ENCODE assay signal across 9 cellular contexts in genomic region chr6:42970859-42971612, GRCh38. TPM values are rescaled to one million over a fixed set of nuclear protein-coding genes. Genes with fewer than 3 reads are reported as not detected.
DNase-seq lines count a peak whose midpoint lies in the region; ATAC-seq and TF ChIP-seq lines count a peak whose summit lies in the region.
"Had no signal": no experiment of that assay in that cellular context is flagged by ENCODE, and none has a peak within 500 bp of the region (broad histone marks: within the 10 kb centered on the region; RNA-seq: fewer than 3 reads in every experiment).

No MANE protein-coding gene starts in this region.

- CTCF ChIA-PET in WTC11 (lab: Charles Lee) = interaction anchor here (1.3 to 1.6 kb wide), 2 partner anchors 40 to 59 kb away, joined by 3 to 5 read pairs; no protein-coding TSS in a partner anchor

- H3K4me3 Mint-ChIP-seq in HFFc6 (no peak overlapping the region), WTC11 (no peak overlapping the region), natural killer cell (no peak overlapping the region)

- TF ChIP-seq CTCF in HFFc6 (IDR thresholded peaks at IDR 0.05) (no peak), WTC11 (IDR thresholded peaks at IDR 0.05) (no peak), natural killer cell (IDR thresholded peaks at IDR 0.05) (no peak)

- intact Hi-C loops in natural killer cell (cut with micrococcal nuclease) = no loop called here

- H3K27ac Mint-ChIP-seq in HFFc6 = peak overlapping the region; percentile 81
- H3K27ac Mint-ChIP-seq in WTC11 = no peak overlapping the region; the same call in 1 of the 2 replicates
- no peak overlapping the region for H3K27ac Mint-ChIP-seq in natural killer cell

- DNase-seq in CD1c-positive myeloid dendritic cell (ENCODE audit: extremely low spot score) = peak; percentile 21
- peak; percentile 16 for DNase-seq in HFFc6
- DNase-seq in WTC11 (ENCODE audit: low spot score) = no peak
- DNase-seq in hepatic stellate cell (ENCODE audit: low spot score) = peak; percentile 37
- DNase-seq in HPDE6-E6E7 (ENCODE audit: extremely low spot score) = no peak
- no peak for DNase-seq in activated CD8-positive, alpha-beta memory T cell treated with anti-CD3 and anti-CD28 coated beads for 24 hours
- DNase-seq in natural killer cell = no peak
- DNase-seq: NCI-H2171 had no signal

- H3K4me1 Mint-ChIP-seq in HFFc6 (ENCODE audit: low read depth) = peaks cover 20% of the 10 kb centered on the region
- no peaks in the 10 kb centered on the region for H3K4me1 Mint-ChIP-seq in WTC11
- peaks cover 0 to 4% of the 10 kb centered on the region in 2 donors for H3K4me1 Mint-ChIP-seq in natural killer cell

- ATAC-seq in WTC11 (peak; percentile 15; the same call in 1 of the 2 replicates), GM21717 (IDR thresholded peaks at IDR 0.05; ENCODE audit: unreplicated experiment) (no peak), natural killer cell (no peak)

- no peaks in the 10 kb centered on the region; the same call in 1 of the 2 replicates for H3K27me3 Mint-ChIP-seq in HFFc6 (ENCODE audit: insufficient read depth)
- H3K27me3 Mint-ChIP-seq in WTC11 (ENCODE audit: low read depth) = no peaks in the 10 kb centered on the region
- no peaks in the 10 kb centered on the region for H3K27me3 Mint-ChIP-seq in natural killer cell (ENCODE audit: low read depth in 2 of 2)

- no peaks in the 10 kb centered on the region for H3K9me3 Mint-ChIP-seq in HFFc6
- no peaks in the 10 kb centered on the region for H3K9me3 Mint-ChIP-seq in WTC11
- H3K9me3 Mint-ChIP-seq in natural killer cell = no peaks in the 10 kb centered on the region

- POLR2A ChIA-PET in WTC11 (lab: Charles Lee) = interaction anchor here (1.5 to 2.7 kb wide), 2 partner anchors 13 to 42 kb away, joined by 4 to 9 read pairs; partner anchors contain the start of genes CNPY3 and PPP2R5D

- no peaks in the 10 kb centered on the region for H3K36me3 Mint-ChIP-seq in HFFc6 (ENCODE audit: low read depth)
- no peaks in the 10 kb centered on the region for H3K36me3 Mint-ChIP-seq in WTC11
- H3K36me3 Mint-ChIP-seq in natural killer cell = no peaks in the 10 kb centered on the region

TF ChIP-seq in WTC11, 78 proteins besides CTCF, POLR2A, EP300 and RAD21:
- no peak for TF ChIP-seq FOXP4 (CRISPR knock-in tag; IDR thresholded peaks at IDR 0.05)
- no peak for TF ChIP-seq ZNF416 (CRISPR knock-in tag; IDR thresholded peaks at IDR 0.05)
- TF ChIP-seq ATF1 (CRISPR knock-in tag; IDR thresholded peaks at IDR 0.05) = no peak
- TF ChIP-seq HMGA2 (CRISPR knock-in tag; IDR thresholded peaks at IDR 0.05) = no peak
- no peak for TF ChIP-seq ZMAT4 (CRISPR knock-in tag; IDR thresholded peaks at IDR 0.05)
- no peak for TF ChIP-seq TEAD1 (CRISPR knock-in tag; IDR thresholded peaks at IDR 0.05)
- TF ChIP-seq SOX15 (CRISPR knock-in tag; IDR thresholded peaks at IDR 0.05) = no peak
- TF ChIP-seq ZNF219 (CRISPR knock-in tag; IDR thresholded peaks at IDR 0.05; ENCODE audit: borderline replicate concordance) = no peak
- TF ChIP-seq CBFB (CRISPR knock-in tag; IDR thresholded peaks at IDR 0.05; ENCODE audit: low read depth) = no peak
- no peak for TF ChIP-seq ELF4 (CRISPR knock-in tag; IDR thresholded peaks at IDR 0.05; ENCODE audit: low read depth)
- TF ChIP-seq E2F1 (CRISPR knock-in tag; IDR thresholded peaks at IDR 0.05) = no peak
- no peak for TF ChIP-seq EMX1 (CRISPR knock-in tag; IDR thresholded peaks at IDR 0.05)
- no peak for TF ChIP-seq JAZF1 (CRISPR knock-in tag; IDR thresholded peaks at IDR 0.05)
- no peak for TF ChIP-seq GTF2I (CRISPR knock-in tag; conservative IDR thresholded peaks at IDR 0.05)
- no peak for TF ChIP-seq MLX (CRISPR knock-in tag; IDR thresholded peaks at IDR 0.05)

RNA-seq across cellular contexts. Expression of gene PEX6, which starts 7.9 kb away (rescaled TPM):
- 10 to 100 TPM; 20.3 to 31.7 (median 22.4) TPM for total RNA-seq in HFFc6 (2021; fragmentation: NEBNext Ultra II Directional; extraction: Animal tissue kit (Norgen Biotek cat#: 25700))
- 8.2 to 12.6 TPM (median 11.7 TPM) in 3 replicates for total RNA-seq in WTC11 (2021)
- total RNA-seq in natural killer cell = 10 to 100 TPM in 1 of 3 donors, 1 to 10 TPM in 2; 8.2 to 13.6 (median 9.9) TPM

RNA-seq across cellular contexts. Expression of gene GNMT, which starts 10.5 kb away (rescaled TPM):
- total RNA-seq in HFFc6 (2021; fragmentation: NEBNext Ultra II Directional; extraction: Animal tissue kit (Norgen Biotek cat#: 25700)) = under 1 TPM in 5 of 6 experiments, not detected in 1; 0.16 to 0.24 (median 0.20) TPM
- total RNA-seq in WTC11 (2021) = 1.6 to 2.7 TPM (median 2.0 TPM) in 3 replicates
- total RNA-seq in natural killer cell = 1 to 10 TPM; 2.0 to 2.8 (median 2.6) TPM

RNA-seq across cellular contexts. Expression of gene PPP2R5D, which starts 13.3 kb away (rescaled TPM):
- 10 to 100 TPM; 37.7 to 50.7 (median 43.4) TPM for total RNA-seq in HFFc6 (2021; fragmentation: NEBNext Ultra II Directional; extraction: Animal tissue kit (Norgen Biotek cat#: 25700))
- 47.5 to 52.7 TPM (median 49.0 TPM) in 3 replicates for total RNA-seq in WTC11 (2021)
- total RNA-seq in natural killer cell = 10 to 100 TPM; 30.5 to 49.1 (median 40.1) TPM

RNA-seq across cellular contexts. Expression of gene CNPY3, which starts 41.8 kb away (rescaled TPM):
- total RNA-seq in HFFc6 (2021; fragmentation: NEBNext Ultra II Directional; extraction: Animal tissue kit (Norgen Biotek cat#: 25700)) = 10 to 100 TPM; 38.0 to 51.7 (median 42.5) TPM
- total RNA-seq in WTC11 (2021) = 67.0 to 88.7 TPM (median 86.5 TPM) in 3 replicates
- 10 to 100 TPM; 52.4 to 71.2 (median 59.8) TPM for total RNA-seq in natural killer cell

RNA-seq across cellular contexts. Expression of gene MEA1, which starts 42.7 kb away (rescaled TPM):
- total RNA-seq in HFFc6 (2021; fragmentation: NEBNext Ultra II Directional; extraction: Animal tissue kit (Norgen Biotek cat#: 25700)) = 100 to 1,000 TPM; 114 to 132 (median 118) TPM
- total RNA-seq in WTC11 (2021) (85.0 to 91.2 TPM (median 86.5 TPM) in 3 replicates), natural killer cell (10 to 100 TPM; 29.6 to 34.3 (median 34.2) TPM)

Comparison
In these comparisons a context has a peak if more than half of its experiments do, and no peak if none do; other contexts are left out.
1. DNase-seq: peak in CD1c-positive myeloid dendritic cell (single experiment), HFFc6 (single experiment) and hepatic stellate cell (single experiment); none in WTC11 (single experiment), HPDE6-E6E7 (single experiment), activated CD8-positive, alpha-beta memory T cell treated with anti-CD3 and anti-CD28 coated beads for 24 hours (single experiment) and natural killer cell (single experiment).